16 cellular contexts compared by ENCODE assay signal in the genomic region with DNA sequence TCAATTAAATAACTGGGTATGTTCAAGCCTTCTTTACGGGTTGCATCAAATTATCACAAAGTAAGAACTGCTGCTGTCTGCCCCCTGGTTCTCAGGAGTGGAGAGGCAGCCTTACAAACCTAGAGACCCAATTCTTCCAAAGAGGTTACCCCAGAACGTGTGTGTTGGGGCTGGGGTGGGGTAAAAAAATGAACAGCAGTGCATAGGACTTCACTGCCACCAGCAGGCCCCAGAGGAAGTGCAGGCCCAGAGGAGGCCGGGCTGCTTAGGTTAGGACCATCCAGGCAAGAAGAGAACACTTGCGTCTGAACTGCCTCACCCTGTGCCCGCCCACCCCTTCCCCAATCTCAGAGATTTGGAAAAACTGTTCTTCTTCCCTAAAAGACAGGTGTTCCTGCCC. TPM values are rescaled to one million over a fixed set of nuclear protein-coding genes. Genes with fewer than 3 reads are reported as not detected.
DNase-seq lines count a peak whose midpoint lies in the region; ATAC-seq and TF ChIP-seq lines count a peak whose summit lies in the region.
"Had no signal": no experiment of that assay in that cellular context is flagged by ENCODE, and none has a peak within 500 bp of the region (broad histone marks: within the 10 kb centered on the region; RNA-seq: fewer than 3 reads in every experiment).

No MANE protein-coding gene starts in this region.

- no peak overlapping the region for H3K4me3 ChIP-seq in heart left ventricle
- H3K4me3 ChIP-seq: BLaER1 treated with 17β-estradiol and CSF1 and Interleukin-3, amounts not matched to agents 10 nM and 100 nM had no signal

- intact Hi-C loops in heart left ventricle (cut with DNase I) = no loop called here
- intact Hi-C loops in CD14-positive monocyte (cut with micrococcal nuclease) = no loop called here

- WGBS in heart left ventricle, 4 donors = 27 to 39% (median 34%) methylated on average over 5 of the region's 5 CpGs

- H3K4me3 Mint-ChIP-seq in CD14-positive monocyte = peak overlapping the region in 1 of 2 donors; percentile 58

- no peak overlapping the region for H3K27ac Mint-ChIP-seq in CD14-positive monocyte
- H3K27ac Mint-ChIP-seq: naive thymus-derived CD4-positive, alpha-beta T cell had no signal

- 0 out of 3 replicates have a peak, but pooled peaks have one; percentile 7 for TF ChIP-seq CTCF in GM12872 (IDR thresholded peaks at IDR 0.05; ENCODE audit: insufficient read depth, low read depth, low read length)
- TF ChIP-seq CTCF in foreskin keratinocyte (conservative IDR thresholded peaks at IDR 0.05) = peak; percentile 12
- TF ChIP-seq CTCF in omental fat pad (IDR thresholded peaks at IDR 0.05) = no peak
- no peak for TF ChIP-seq CTCF in heart left ventricle (IDR thresholded peaks at IDR 0.05)
- no peak for TF ChIP-seq CTCF in CD14-positive monocyte (IDR thresholded peaks at IDR 0.05)

- no peak for TF ChIP-seq POLR2A in heart left ventricle (IDR thresholded peaks at IDR 0.05)

- peaks cover 0 to 8% (median 2%) of the 10 kb centered on the region in 7 donors for H3K9me3 Mint-ChIP-seq in CD14-positive monocyte

- H3K27me3 ChIP-seq in foreskin keratinocyte (peaks cover 72% of the 10 kb centered on the region), heart left ventricle (peaks cover 9 to 85% (median 37%) of the 10 kb centered on the region in 9 donors)
- H3K27me3 ChIP-seq: BLaER1 treated with 17β-estradiol and CSF1 and Interleukin-3, amounts not matched to agents 10 nM and 100 nM had no signal

- H3K9me3 ChIP-seq in heart left ventricle = no peaks in the 10 kb centered on the region

- H3K4me1 Mint-ChIP-seq in CD14-positive monocyte = peaks cover 7% of the 10 kb centered on the region

- H3K36me3 Mint-ChIP-seq in CD14-positive monocyte = peaks cover 0 to 2% of the 10 kb centered on the region in 2 donors
- H3K36me3 Mint-ChIP-seq: naive thymus-derived CD4-positive, alpha-beta T cell had no signal

- H3K27me3 Mint-ChIP-seq in CD14-positive monocyte (ENCODE audit: low read depth in 3 of 3) = peaks cover 49 to 61% (median 59%) of the 10 kb centered on the region in 3 donors

- H3K36me3 ChIP-seq in heart left ventricle = no peaks in the 10 kb centered on the region
- H3K36me3 ChIP-seq: BLaER1 treated with 17β-estradiol and CSF1 and Interleukin-3, amounts not matched to agents 10 nM and 100 nM had no signal

- peak; percentile 33 for DNase-seq in NCI-H446 (lab: John Stamatoyannopoulos, UW)
- DNase-seq in foreskin keratinocyte = no peak
- DNase-seq in omental fat pad (ENCODE audit: low spot score) = no peak
- no peak for DNase-seq in stimulated activated CD4-positive, alpha-beta T cell treated with anti-CD3 and anti-CD28 coated beads, Interleukin-1b, Interleukin-23, amount 100 ng/mL, for 48 hours
- DNase-seq in ureter (ENCODE audit: low spot score) = no peak
- DNase-seq in heart left ventricle = no peak
- DNase-seq in CD14-positive monocyte (ENCODE audit: low spot score) = no peak
- DNase-seq: activated gamma-delta T cell treated with Interleukin-2 at 50 U/mL for 16 hours; naive thymus-derived CD4-positive, alpha-beta T cell; NCI-H1930; small intestine had no signal

- ATAC-seq in foreskin keratinocyte (no peak), omental fat pad (ENCODE audit: low FRiP score) (peak; percentile 52), heart left ventricle (no peak)
- ATAC-seq: naive thymus-derived CD4-positive, alpha-beta T cell had no signal

- no peaks in the 10 kb centered on the region for H3K4me1 ChIP-seq in foreskin keratinocyte
- peaks cover 0 to 17% (median 0%) of the 10 kb centered on the region in 12 donors for H3K4me1 ChIP-seq in heart left ventricle
- H3K4me1 ChIP-seq: BLaER1 treated with 17β-estradiol and CSF1 and Interleukin-3, amounts not matched to agents 10 nM and 100 nM had no signal

- H3K27ac ChIP-seq in foreskin keratinocyte (no peak overlapping the region), heart left ventricle (no peak overlapping the region)
- H3K27ac ChIP-seq: BLaER1 treated with 17β-estradiol and CSF1 and Interleukin-3, amounts not matched to agents 10 nM and 100 nM; KMS-11 had no signal

RNA-seq across cellular contexts. Expression of gene NWD2, which starts 1.5 kb away (rescaled TPM):
- total RNA-seq in foreskin keratinocyte (not detected in 2 replicates), omental fat pad (10 to 100 TPM in 2 of 4 donors, 1 to 10 TPM in 2; 2.0 to 21.2 (median 11.4) TPM), ureter (0.36 TPM), heart left ventricle (under 1 TPM in 4 of 9 donors, not detected in 5; 0.02 to 0.16 (median 0.09) TPM)
- polyA plus RNA-seq in foreskin keratinocyte (not detected in 2 replicates), heart left ventricle (under 1 TPM; under 0.01 to 0.08 TPM), CD14-positive monocyte (not detected)
- total RNA-seq: fibroblast of villous mesenchyme; naive thymus-derived CD4-positive, alpha-beta T cell; T-helper 1 cell treated with Interleukin-12 subunit alpha and Interleukin-12 subunit beta and Interleukin-4 antibody, amounts not matched to agents 30 ng/mL and 1 ng/mL, for 36 hours had no signal
- polyA plus RNA-seq: naive thymus-derived CD4-positive, alpha-beta T cell had no signal

Comparison
In these comparisons a context has a peak if more than half of its experiments do, and no peak if none do; other contexts are left out.
1. CTCF ChIP-seq: peak in GM12872 (single experiment) and foreskin keratinocyte (single experiment); none in omental fat pad (0 of 3), heart left ventricle (0 of 12) and CD14-positive monocyte (single experiment).
2. DNase-seq: peak in NCI-H446 (2 of 2); none in foreskin keratinocyte (0 of 2), omental fat pad (single experiment), stimulated activated CD4-positive, alpha-beta T cell treated with anti-CD3 and anti-CD28 coated beads, Interleukin-1b, Interleukin-23, amount 100 ng/mL, for 48 hours (single experiment), ureter (single experiment), heart left ventricle (0 of 5) and CD14-positive monocyte (single experiment).